In genomic region chr5:14451866-14452265, GRCh38 we compare ENCODE assay signal across 1 cellular context.
TF ChIP-seq lines count a peak whose summit lies in the region.

No MANE protein-coding gene starts in this region.

TF ChIP-seq in GM23338, 12 proteins besides CTCF, POLR2A, EP300 and RAD21 (continued from another document):
- TF ChIP-seq, protein P1, sequence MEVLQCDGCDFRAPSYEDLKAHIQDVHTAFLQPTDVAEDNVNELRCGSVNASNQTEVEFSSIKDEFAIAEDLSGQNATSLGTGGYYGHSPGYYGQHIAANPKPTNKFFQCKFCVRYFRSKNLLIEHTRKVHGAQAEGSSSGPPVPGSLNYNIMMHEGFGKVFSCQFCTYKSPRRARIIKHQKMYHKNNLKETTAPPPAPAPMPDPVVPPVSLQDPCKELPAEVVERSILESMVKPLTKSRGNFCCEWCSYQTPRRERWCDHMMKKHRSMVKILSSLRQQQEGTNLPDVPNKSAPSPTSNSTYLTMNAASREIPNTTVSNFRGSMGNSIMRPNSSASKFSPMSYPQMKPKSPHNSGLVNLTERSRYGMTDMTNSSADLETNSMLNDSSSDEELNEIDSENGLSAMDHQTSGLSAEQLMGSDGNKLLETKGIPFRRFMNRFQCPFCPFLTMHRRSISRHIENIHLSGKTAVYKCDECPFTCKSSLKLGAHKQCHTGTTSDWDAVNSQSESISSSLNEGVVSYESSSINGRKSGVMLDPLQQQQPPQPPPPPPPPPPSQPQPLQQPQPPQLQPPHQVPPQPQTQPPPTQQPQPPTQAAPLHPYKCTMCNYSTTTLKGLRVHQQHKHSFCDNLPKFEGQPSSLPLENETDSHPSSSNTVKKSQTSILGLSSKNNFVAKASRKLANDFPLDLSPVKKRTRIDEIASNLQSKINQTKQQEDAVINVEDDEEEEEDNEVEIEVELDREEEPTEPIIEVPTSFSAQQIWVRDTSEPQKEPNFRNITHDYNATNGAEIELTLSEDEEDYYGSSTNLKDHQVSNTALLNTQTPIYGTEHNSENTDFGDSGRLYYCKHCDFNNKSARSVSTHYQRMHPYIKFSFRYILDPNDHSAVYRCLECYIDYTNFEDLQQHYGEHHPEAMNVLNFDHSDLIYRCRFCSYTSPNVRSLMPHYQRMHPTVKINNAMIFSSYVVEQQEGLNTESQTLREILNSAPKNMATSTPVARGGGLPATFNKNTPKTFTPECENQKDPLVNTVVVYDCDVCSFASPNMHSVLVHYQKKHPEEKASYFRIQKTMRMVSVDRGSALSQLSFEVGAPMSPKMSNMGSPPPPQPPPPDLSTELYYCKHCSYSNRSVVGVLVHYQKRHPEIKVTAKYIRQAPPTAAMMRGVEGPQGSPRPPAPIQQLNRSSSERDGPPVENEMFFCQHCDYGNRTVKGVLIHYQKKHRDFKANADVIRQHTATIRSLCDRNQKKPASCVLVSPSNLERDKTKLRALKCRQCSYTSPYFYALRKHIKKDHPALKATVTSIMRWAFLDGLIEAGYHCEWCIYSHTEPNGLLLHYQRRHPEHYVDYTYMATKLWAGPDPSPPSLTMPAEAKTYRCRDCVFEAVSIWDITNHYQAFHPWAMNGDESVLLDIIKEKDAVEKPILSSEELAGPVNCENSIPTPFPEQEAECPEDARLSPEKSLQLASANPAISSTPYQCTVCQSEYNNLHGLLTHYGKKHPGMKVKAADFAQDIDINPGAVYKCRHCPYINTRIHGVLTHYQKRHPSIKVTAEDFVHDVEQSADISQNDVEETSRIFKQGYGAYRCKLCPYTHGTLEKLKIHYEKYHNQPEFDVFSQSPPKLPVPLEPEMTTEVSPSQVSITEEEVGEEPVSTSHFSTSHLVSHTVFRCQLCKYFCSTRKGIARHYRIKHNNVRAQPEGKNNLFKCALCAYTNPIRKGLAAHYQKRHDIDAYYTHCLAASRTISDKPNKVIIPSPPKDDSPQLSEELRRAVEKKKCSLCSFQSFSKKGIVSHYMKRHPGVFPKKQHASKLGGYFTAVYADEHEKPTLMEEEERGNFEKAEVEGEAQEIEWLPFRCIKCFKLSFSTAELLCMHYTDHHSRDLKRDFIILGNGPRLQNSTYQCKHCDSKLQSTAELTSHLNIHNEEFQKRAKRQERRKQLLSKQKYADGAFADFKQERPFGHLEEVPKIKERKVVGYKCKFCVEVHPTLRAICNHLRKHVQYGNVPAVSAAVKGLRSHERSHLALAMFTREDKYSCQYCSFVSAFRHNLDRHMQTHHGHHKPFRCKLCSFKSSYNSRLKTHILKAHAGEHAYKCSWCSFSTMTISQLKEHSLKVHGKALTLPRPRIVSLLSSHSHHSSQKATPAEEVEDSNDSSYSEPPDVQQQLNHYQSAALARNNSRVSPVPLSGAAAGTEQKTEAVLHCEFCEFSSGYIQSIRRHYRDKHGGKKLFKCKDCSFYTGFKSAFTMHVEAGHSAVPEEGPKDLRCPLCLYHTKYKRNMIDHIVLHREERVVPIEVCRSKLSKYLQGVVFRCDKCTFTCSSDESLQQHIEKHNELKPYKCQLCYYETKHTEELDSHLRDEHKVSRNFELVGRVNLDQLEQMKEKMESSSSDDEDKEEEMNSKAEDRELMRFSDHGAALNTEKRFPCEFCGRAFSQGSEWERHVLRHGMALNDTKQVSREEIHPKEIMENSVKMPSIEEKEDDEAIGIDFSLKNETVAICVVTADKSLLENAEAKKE (CRISPR knock-in tag; IDR thresholded peaks at IDR 0.05), result no peak
